In genomic region chr14:72675126-72675525, GRCh38 we compare ENCODE assay signal across 13 cellular contexts.
"Had no signal": no experiment of that assay in that cellular context is flagged by ENCODE, and none has a peak within 500 bp of the region (broad histone marks: within the 10 kb centered on the region; RNA-seq: fewer than 3 reads in every experiment).

No MANE protein-coding gene starts in this region.

- H3K4me3 Mint-ChIP-seq: activated CD4-positive, alpha-beta T cell treated with anti-CD3 and anti-CD28 coated beads, Interleukin-2, amount 10 ng/mL, durations not matched to agents 7 days and 5 days; activated naive CD4-positive, alpha-beta T cell treated with anti-CD3 and anti-CD28 coated beads for 36 hours; activated T-helper 17 cell treated with anti-CD3 and anti-CD28 coated beads, Interleukin-2, amount 50 U/mL, for 72 hours; naive thymus-derived CD4-positive, alpha-beta T cell had no signal

- H3K27ac Mint-ChIP-seq: activated CD4-positive, alpha-beta T cell treated with anti-CD3 and anti-CD28 coated beads, Interleukin-2, amount 10 ng/mL, durations not matched to agents 7 days and 5 days; activated naive CD4-positive, alpha-beta T cell treated with anti-CD3 and anti-CD28 coated beads for 36 hours; activated T-helper 17 cell treated with anti-CD3 and anti-CD28 coated beads, Interleukin-2, amount 50 U/mL, for 72 hours; naive thymus-derived CD4-positive, alpha-beta T cell had no signal

- ATAC-seq: activated T-helper 17 cell treated with anti-CD3 and anti-CD28 coated beads, Interleukin-2, amount 50 U/mL, for 72 hours; esophagus mucosa; naive thymus-derived CD4-positive, alpha-beta T cell had no signal

- H3K9me3 Mint-ChIP-seq: activated T-helper 17 cell treated with anti-CD3 and anti-CD28 coated beads, Interleukin-2, amount 50 U/mL, for 72 hours had no signal

- DNase-seq: activated CD4-positive, alpha-beta T cell treated with anti-CD3 and anti-CD28 coated beads, Interleukin-2, amount 10 ng/mL, durations not matched to agents 7 days and 5 days; activated CD4-positive, CD25-positive, alpha-beta regulatory T cell; activated CD8-positive, alpha-beta memory T cell treated with anti-CD3 and anti-CD28 coated beads for 24 hours; activated naive CD4-positive, alpha-beta T cell treated with anti-CD3 and anti-CD28 coated beads for 36 hours; glutamatergic neuron; naive thymus-derived CD4-positive, alpha-beta T cell; stimulated activated CD4-positive, alpha-beta T cell treated with anti-CD3 and anti-CD28 coated beads, Interleukin-4, amount 100 ng/mL, for 24 hours; thyroid gland had no signal

- H3K4me1 Mint-ChIP-seq: activated T-helper 17 cell treated with anti-CD3 and anti-CD28 coated beads, Interleukin-2, amount 50 U/mL, for 72 hours had no signal

- H3K4me3 ChIP-seq: cardiac muscle cell, lung, thyroid gland, vagina had no signal
